Comparison of ENCODE assay signal across 1 cellular context in genomic region chr7:102890971-102891692, GRCh38.
TF ChIP-seq lines count a peak whose summit lies in the region.

No MANE protein-coding gene starts in this region.

TF ChIP-seq in IMR-90, 13 proteins besides CTCF, POLR2A, EP300 and RAD21 (continued from another document):
- no peak for TF ChIP-seq USF2 (IDR thresholded peaks at IDR 0.05; ENCODE audit: low read depth, low read length)
